1 cellular context compared by ENCODE assay signal in genomic region chr3:121660356-121661171, GRCh38.
TF ChIP-seq lines count a peak whose summit lies in the region.

Gene HCLS1, minus strand, starts transcription at chr3:121660903. Its CDS starts 2,556 bp downstream, at chr3:121658347.

TF ChIP-seq in HepG2, 621 proteins besides CTCF, POLR2A, EP300 and RAD21 (continued from another document):
- TF ChIP-seq CREB3 (CRISPR knock-in tag; IDR thresholded peaks at IDR 0.05) = no peak
- TF ChIP-seq ZBTB2 (CRISPR knock-in tag; IDR thresholded peaks at IDR 0.05; ENCODE audit: low read depth) = no peak
TF ChIP-seq in HepG2: peak in this region for 0.
